In genomic region chr3:61967019-61967418, GRCh38 we compare ENCODE assay signal across 1 cellular context.
TF ChIP-seq lines count a peak whose summit lies in the region.

No MANE protein-coding gene starts in this region.

TF ChIP-seq in GM23338, 12 proteins besides CTCF, POLR2A, EP300 and RAD21 (continued from another document):
- no peak for TF ChIP-seq ZNF462 (CRISPR knock-in tag; IDR thresholded peaks at IDR 0.05)
- no peak for TF ChIP-seq ZNF114 (CRISPR knock-in tag; IDR thresholded peaks at IDR 0.05)
- no peak for TF ChIP-seq JUNB (IDR thresholded peaks at IDR 0.05; ENCODE audit: unreplicated experiment)
- TF ChIP-seq POLR2AphosphoS5 (IDR thresholded peaks at IDR 0.05; ENCODE audit: low read depth): no peak
- no peak for TF ChIP-seq CREB1 (CRISPR knock-in tag; IDR thresholded peaks at IDR 0.05; ENCODE audit: low read depth)
- TF ChIP-seq EZH2 (IDR thresholded peaks at IDR 0.05; ENCODE audit: low read depth, unreplicated experiment): no peak
- TF ChIP-seq REST (IDR thresholded peaks at IDR 0.05; ENCODE audit: unreplicated experiment): no peak
- TF ChIP-seq NANOG (IDR thresholded peaks at IDR 0.05; ENCODE audit: borderline replicate concordance): no peak
- no peak for TF ChIP-seq ETS1 (IDR thresholded peaks at IDR 0.05)
- no peak for TF ChIP-seq STAT1 (IDR thresholded peaks at IDR 0.05; ENCODE audit: unreplicated experiment)
TF ChIP-seq in GM23338: peak in this region for 0.
